ENCODE assay signal across 15 cellular contexts in genomic region chr20:58625585-58625984, GRCh38. TPM values are rescaled to one million over a fixed set of nuclear protein-coding genes. Genes with fewer than 3 reads are reported as not detected.
DNase-seq lines count a peak whose midpoint lies in the region; TF ChIP-seq lines count a peak whose summit lies in the region.
"Had no signal": no experiment of that assay in that cellular context is flagged by ENCODE, and none has a peak within 500 bp of the region (broad histone marks: within the 10 kb centered on the region; RNA-seq: fewer than 3 reads in every experiment).

No MANE protein-coding gene starts in this region.

- H3K4me1 Mint-ChIP-seq in osteocyte (ENCODE audit: unreplicated experiment) = peaks cover 21% of the 10 kb centered on the region

- TF ChIP-seq POLR2A in NB4 (IDR thresholded peaks at IDR 0.05; ENCODE audit: extremely low read depth, insufficient read length) = no peak

- H3K36me3 Mint-ChIP-seq in osteocyte (ENCODE audit: unreplicated experiment) = no peaks in the 10 kb centered on the region
- H3K36me3 Mint-ChIP-seq: CD8-positive, alpha-beta memory T cell had no signal

- H3K27me3 Mint-ChIP-seq in osteocyte (ENCODE audit: unreplicated experiment) = no peaks in the 10 kb centered on the region

- no peak overlapping the region for H3K4me3 Mint-ChIP-seq in osteocyte (ENCODE audit: unreplicated experiment)

- DNase-seq in EH (ENCODE audit: low read depth) = peak; percentile 22
- DNase-seq in NB4 (ENCODE audit: low read depth) = peak; percentile 34
- DNase-seq in dermis blood vessel endothelial cell = peak; percentile 28
- DNase-seq in osteocyte (ENCODE audit: extremely low spot score, unreplicated experiment) = no peak
- DNase-seq in NCI-H226 = no peak
- DNase-seq in NK-92 treated with Interleukin-12 subunit alpha and Interleukin-12 subunit beta, amount 100 ng/mL, for 24 hours (lab: John Stamatoyannopoulos, UW) = no peak
- DNase-seq in effector CD4-positive, alpha-beta T cell = no peak
- DNase-seq: CD8-positive, alpha-beta memory T cell; DMS79; NCI-H1105 treated with DMSO at 0.1 percent for 48 hours; NCI-H1694; NCI-H524; NCI-H82; Right ventricle myocardium superior had no signal

- H3K27ac Mint-ChIP-seq in osteocyte (ENCODE audit: unreplicated experiment) = peak overlapping the region; percentile 61

- TF ChIP-seq CTCF in NB4 (IDR thresholded peaks at IDR 0.05; ENCODE audit: low read depth, low read length) (no peak), osteocyte (IDR thresholded peaks at IDR 0.05) (no peak)

- peaks cover 6% of the 10 kb centered on the region for H3K9me3 Mint-ChIP-seq in osteocyte (ENCODE audit: unreplicated experiment)
- H3K9me3 Mint-ChIP-seq: CD8-positive, alpha-beta memory T cell had no signal

- no peak overlapping the region for H3K4me3 ChIP-seq in NB4 (ENCODE audit: low read depth, low read length)
- H3K4me3 ChIP-seq: BLaER1 treated with 17β-estradiol and CSF1 and Interleukin-3, amounts not matched to agents 10 nM and 100 nM had no signal

RNA-seq across cellular contexts. Expression of gene STX16, which starts 25.5 kb away (rescaled TPM):
- total RNA-seq in dermis blood vessel endothelial cell = 36.4 and 53.5 TPM in 2 replicates
- total RNA-seq in osteocyte = 66.9 and 67.0 TPM in 2 replicates

Comparison
In these comparisons a context has a peak if more than half of its experiments do, and no peak if none do; other contexts are left out.
1. DNase-seq: peak in EH (single experiment), NB4 (single experiment) and dermis blood vessel endothelial cell (single experiment); none in osteocyte (single experiment), NCI-H226 (single experiment), NK-92 treated with Interleukin-12 subunit alpha and Interleukin-12 subunit beta, amount 100 ng/mL, for 24 hours (single experiment) and effector CD4-positive, alpha-beta T cell (single experiment).